27 cellular contexts compared by ENCODE assay signal in the genomic region with DNA sequence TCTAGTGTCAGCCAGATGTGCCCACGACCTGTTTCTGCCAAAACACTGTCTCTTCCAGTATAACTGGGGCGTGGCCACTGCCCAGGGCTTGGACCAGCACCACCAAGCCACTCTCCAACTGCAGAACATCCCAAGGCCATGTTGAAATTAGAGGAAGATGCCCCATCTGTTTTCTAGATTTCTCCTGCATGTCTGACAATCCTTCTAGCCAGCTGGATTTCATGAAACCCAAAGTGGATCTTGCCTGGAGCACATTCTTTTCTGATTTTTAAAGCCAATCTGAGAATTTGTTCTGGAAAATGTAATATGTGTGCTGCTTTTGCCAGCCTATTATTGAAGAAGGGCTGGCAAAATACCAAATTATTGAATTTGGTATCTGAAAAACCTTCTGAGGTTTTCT.
"Had no signal": no experiment of that assay in that cellular context is flagged by ENCODE, and none has a peak within 500 bp of the region (broad histone marks: within the 10 kb centered on the region; RNA-seq: fewer than 3 reads in every experiment).

No MANE protein-coding gene starts in this region.

- H3K27ac ChIP-seq: SJSA1 had no signal

- DNase-seq: activated CD4-positive, alpha-beta T cell treated with anti-CD3 and anti-CD28 coated beads, Interleukin-2, amount 10 ng/mL, durations not matched to agents 7 days and 5 days; activated CD4-positive, alpha-beta T cell treated with anti-CD3 and anti-CD28 coated beads, Interleukin-2, amount 50 U/mL, for 48 hours; activated CD8-positive, alpha-beta T cell treated with anti-CD3 and anti-CD28 coated beads, Interleukin-2, amount 10 ng/mL, durations not matched to agents 7 days and 5 days; activated gamma-delta T cell treated with Interleukin-2 at 50 U/mL for 16 hours; activated naive CD4-positive, alpha-beta T cell treated with anti-CD3 and anti-CD28 coated beads for 36 hours; activated T-cell treated with anti-CD3 and anti-CD28 coated beads, Interleukin-2, amount 50 U/mL, for 24 hours; anterior cingulate cortex; caudate nucleus; Karpas-422; MG63; NCI-H1048; NCI-H1105 treated with DMSO at 0.1 percent for 48 hours; NCI-H1436; NCI-H1694; NCI-H1930; NCI-H345; NCI-H524 treated with DMSO at 0.1 percent for 48 hours; RPMI8226; SHP77 treated with DMSO at 0.1 percent for 48 hours; SK-N-SH had no signal

- H3K27me3 ChIP-seq: MG63, SJSA1 had no signal

- H3K4me2 ChIP-seq: SK-N-SH had no signal

- H3K27ac Mint-ChIP-seq: activated CD4-positive, alpha-beta T cell treated with anti-CD3 and anti-CD28 coated beads, Interleukin-2, amount 10 ng/mL, durations not matched to agents 7 days and 5 days; activated CD8-positive, alpha-beta T cell treated with anti-CD3 and anti-CD28 coated beads, Interleukin-2, amount 10 ng/mL, durations not matched to agents 7 days and 5 days; activated naive CD4-positive, alpha-beta T cell treated with anti-CD3 and anti-CD28 coated beads for 36 hours; activated T-cell treated with anti-CD3 and anti-CD28 coated beads, Interleukin-2, amount 50 U/mL, for 24 hours; activated T-helper 1 cell treated with anti-CD3 and anti-CD28 coated beads, Interleukin-12 subunit alpha, Interleukin-12 subunit beta, Interleukin-2, Interleukin-4 antibody, amounts not matched to agents 30 ng/mL and 10 ng/mL and 1 ng/mL, durations not matched to agents 14 hours and 24 hours and 36 hours; brain; T-helper 1 cell treated with Interleukin-12 subunit alpha and Interleukin-12 subunit beta and Interleukin-4 antibody, amounts not matched to agents 30 μg/mL and 1 μg/mL, for 36 hours; T-helper 2 cell treated with Interferon-gamma antibody and Interleukin-4, amounts not matched to agents 5 μg/mL and 100 μg/mL, for 36 hours had no signal

- H3K4me3 Mint-ChIP-seq: activated CD4-positive, alpha-beta T cell treated with anti-CD3 and anti-CD28 coated beads, Interleukin-2, amount 10 ng/mL, durations not matched to agents 7 days and 5 days; activated CD8-positive, alpha-beta T cell treated with anti-CD3 and anti-CD28 coated beads, Interleukin-2, amount 10 ng/mL, durations not matched to agents 7 days and 5 days; activated naive CD4-positive, alpha-beta T cell treated with anti-CD3 and anti-CD28 coated beads for 36 hours; activated T-cell treated with anti-CD3 and anti-CD28 coated beads, Interleukin-2, amount 50 U/mL, for 24 hours; activated T-helper 1 cell treated with anti-CD3 and anti-CD28 coated beads, Interleukin-12 subunit alpha, Interleukin-12 subunit beta, Interleukin-2, Interleukin-4 antibody, amounts not matched to agents 30 ng/mL and 10 ng/mL and 1 ng/mL, durations not matched to agents 14 hours and 24 hours and 36 hours; brain; T-helper 1 cell treated with Interleukin-12 subunit alpha and Interleukin-12 subunit beta and Interleukin-4 antibody, amounts not matched to agents 30 μg/mL and 1 μg/mL, for 36 hours; T-helper 2 cell treated with Interferon-gamma antibody and Interleukin-4, amounts not matched to agents 5 μg/mL and 100 μg/mL, for 36 hours had no signal

- H3K9me3 ChIP-seq: SJSA1, SK-N-SH had no signal

- H3K9ac ChIP-seq: SK-N-SH had no signal

- H3K27me3 Mint-ChIP-seq: activated CD4-positive, alpha-beta T cell treated with anti-CD3 and anti-CD28 coated beads, Interleukin-2, amount 10 ng/mL, durations not matched to agents 7 days and 5 days; activated T-cell treated with anti-CD3 and anti-CD28 coated beads, Interleukin-2, amount 50 U/mL, for 24 hours had no signal

- ATAC-seq: activated CD8-positive, alpha-beta T cell treated with anti-CD3 and anti-CD28 coated beads, Interleukin-2, amount 10 ng/mL, durations not matched to agents 7 days and 5 days; activated naive CD4-positive, alpha-beta T cell treated with anti-CD3 and anti-CD28 coated beads, Interleukin-2, amount 50 U/mL, for 72 hours; Panc1 had no signal

- H3K4me1 ChIP-seq: SJSA1 had no signal
